In the genomic region with DNA sequence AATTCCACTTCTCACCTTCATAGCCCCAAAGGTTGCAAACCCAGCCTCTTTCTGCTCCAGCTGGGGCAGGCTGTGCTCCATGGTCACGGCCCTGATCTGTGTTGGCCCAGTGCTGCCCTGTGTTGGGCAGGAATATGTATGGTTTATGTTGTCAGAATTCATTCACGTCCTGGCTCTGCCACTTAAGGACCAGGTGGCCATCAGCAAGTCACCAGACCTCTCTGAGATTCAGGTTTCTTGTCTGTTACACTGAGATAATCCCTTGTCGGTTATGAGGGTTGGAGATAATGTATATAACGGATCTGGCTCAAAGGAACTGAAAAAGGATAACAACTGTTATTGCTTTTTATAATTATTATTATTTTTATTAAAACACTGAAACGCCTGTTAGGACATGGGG, we compare ENCODE assay signal across 15 cellular contexts.
"Had no signal": no experiment of that assay in that cellular context is flagged by ENCODE, and none has a peak within 500 bp of the region (broad histone marks: within the 10 kb centered on the region; RNA-seq: fewer than 3 reads in every experiment).

No MANE protein-coding gene starts in this region.

- H3K27me3 Mint-ChIP-seq: activated CD4-positive, alpha-beta memory T cell treated with anti-CD3 and anti-CD28 coated beads for 36 hours had no signal

- H3K4me3 Mint-ChIP-seq: activated CD4-positive, alpha-beta memory T cell treated with anti-CD3 and anti-CD28 coated beads for 36 hours; activated CD8-positive, alpha-beta memory T cell treated with anti-CD3 and anti-CD28 coated beads, Interleukin-2, amount 10 ng/mL, durations not matched to agents 7 days and 5 days; activated naive CD4-positive, alpha-beta T cell treated with anti-CD3 and anti-CD28 coated beads for 36 hours; stimulated activated memory B cell treated with anti-CD40 and anti-IgM and Interleukin-4, amounts not matched to agents 10 μg/mL and 1 μg/mL and 100 μg/mL, for 72 hours had no signal

- DNase-seq: activated CD4-positive, alpha-beta memory T cell treated with anti-CD3 and anti-CD28 coated beads for 36 hours; activated CD8-positive, alpha-beta memory T cell treated with anti-CD3 and anti-CD28 coated beads, Interleukin-2, amount 10 ng/mL, durations not matched to agents 7 days and 5 days; activated naive CD4-positive, alpha-beta T cell treated with anti-CD3 and anti-CD28 coated beads for 36 hours; activated T-cell treated with anti-CD3 and anti-CD28 coated beads, Interleukin-2, amount 50 U/mL, for 1 hour; esophagus squamous epithelium; glutamatergic neuron; hypothalamus; kidney; naive B cell; stimulated activated CD4-positive, alpha-beta T cell treated with anti-CD3 and anti-CD28 coated beads, Interleukin-2, amount 100 ng/mL, for 48 hours; uterus had no signal

- H3K9me3 ChIP-seq: esophagus squamous epithelium, left lung, uterus had no signal

- H3K9me3 Mint-ChIP-seq: activated CD4-positive, alpha-beta memory T cell treated with anti-CD3 and anti-CD28 coated beads for 36 hours; activated naive CD4-positive, alpha-beta T cell treated with anti-CD3 and anti-CD28 coated beads for 36 hours; activated T-helper 2 cell treated with anti-CD3 and anti-CD28 coated beads, Interferon-gamma antibody, Interleukin-2, Interleukin-4, amounts not matched to agents 10 μg/mL and 5 μg/mL and 100 μg/mL, durations not matched to agents 14 hours and 24 hours and 36 hours; naive B cell; stimulated activated memory B cell treated with anti-CD40 and anti-IgM and Interleukin-4, amounts not matched to agents 10 μg/mL and 1 μg/mL and 100 μg/mL, for 72 hours had no signal

- H3K4me3 ChIP-seq: esophagus squamous epithelium, left lung, uterus had no signal

- ATAC-seq: activated CD8-positive, alpha-beta memory T cell treated with anti-CD3 and anti-CD28 coated beads, Interleukin-2, amount 10 ng/mL, durations not matched to agents 7 days and 5 days; left lung; stimulated activated memory B cell treated with anti-CD40 and anti-IgM and Interleukin-4, amounts not matched to agents 10 μg/mL and 1 μg/mL and 100 μg/mL, for 72 hours had no signal

- H3K27ac Mint-ChIP-seq: activated CD4-positive, alpha-beta memory T cell treated with anti-CD3 and anti-CD28 coated beads for 36 hours; activated CD8-positive, alpha-beta memory T cell treated with anti-CD3 and anti-CD28 coated beads, Interleukin-2, amount 10 ng/mL, durations not matched to agents 7 days and 5 days; activated naive CD4-positive, alpha-beta T cell treated with anti-CD3 and anti-CD28 coated beads for 36 hours; activated T-helper 2 cell treated with anti-CD3 and anti-CD28 coated beads, Interferon-gamma antibody, Interleukin-2, Interleukin-4, amounts not matched to agents 10 μg/mL and 5 μg/mL and 100 μg/mL, durations not matched to agents 14 hours and 24 hours and 36 hours; stimulated activated memory B cell treated with anti-CD40 and anti-IgM and Interleukin-4, amounts not matched to agents 10 μg/mL and 1 μg/mL and 100 μg/mL, for 72 hours had no signal

- H3K27ac ChIP-seq: esophagus squamous epithelium, left lung, uterus, VCaP had no signal

- H3K27me3 ChIP-seq: esophagus squamous epithelium, left lung, uterus had no signal

- H3K36me3 Mint-ChIP-seq: activated CD4-positive, alpha-beta memory T cell treated with anti-CD3 and anti-CD28 coated beads for 36 hours; activated CD8-positive, alpha-beta memory T cell treated with anti-CD3 and anti-CD28 coated beads, Interleukin-2, amount 10 ng/mL, durations not matched to agents 7 days and 5 days; naive B cell; stimulated activated memory B cell treated with anti-CD40 and anti-IgM and Interleukin-4, amounts not matched to agents 10 μg/mL and 1 μg/mL and 100 μg/mL, for 72 hours had no signal

- H3K4me1 ChIP-seq: uterus had no signal

- H3K36me3 ChIP-seq: uterus had no signal
